In genomic region chr21:32955307-32955937, GRCh38 we compare ENCODE assay signal across 1 cellular context.
TF ChIP-seq lines count a peak whose summit lies in the region.

No MANE protein-coding gene starts in this region.

TF ChIP-seq in H1, 55 proteins besides CTCF, POLR2A, EP300 and RAD21 (continued from another document):
- TF ChIP-seq CHD7 (IDR thresholded peaks at IDR 0.05; ENCODE audit: insufficient replicate concordance, low read length) (no peak), POU5F1 (IDR thresholded peaks at IDR 0.05; ENCODE audit: low read depth, low read length) (no peak), CHD1 (IDR thresholded peaks at IDR 0.05; ENCODE audit: low read depth, low read length) (no peak), TAF7 (optimal IDR thresholded peaks at IDR 0.05; ENCODE audit: borderline replicate concordance, low read depth, low read length) (no peak), TAF1 (IDR thresholded peaks at IDR 0.05; ENCODE audit: low read depth, low read length) (no peak), NANOG (IDR thresholded peaks at IDR 0.05; ENCODE audit: insufficient read depth, low read depth, low read length, poor library complexity, severe bottlenecking) (no peak), ATF2 (IDR thresholded peaks at IDR 0.05; ENCODE audit: low read length) (no peak), E2F6 (IDR thresholded peaks at IDR 0.05) (no peak), RNF2 (IDR thresholded peaks at IDR 0.05; ENCODE audit: borderline replicate concordance, low read depth, low read length, missing control alignments, poor library complexity, severe bottlenecking) (no peak), CHD2 (IDR thresholded peaks at IDR 0.05; ENCODE audit: low read length) (no peak), EGR1 (IDR thresholded peaks at IDR 0.05; ENCODE audit: borderline replicate concordance, low read depth, low read length) (no peak), JUND (IDR thresholded peaks at IDR 0.05; ENCODE audit: low read length) (no peak)
